13 cellular contexts compared by ENCODE assay signal in genomic region chr1:156667968-156668709, GRCh38. TPM values are rescaled to one million over a fixed set of nuclear protein-coding genes. Genes with fewer than 3 reads are reported as not detected.
A peak's percentile ranks its signal among the peaks of the same experiment; 100 is the strongest.
DNase-seq lines count a peak whose midpoint lies in the region; ATAC-seq and TF ChIP-seq lines count a peak whose summit lies in the region.
"Had no signal": no experiment of that assay in that cellular context is flagged by ENCODE, and none has a peak within 500 bp of the region (broad histone marks: within the 10 kb centered on the region; RNA-seq: fewer than 3 reads in every experiment).

No MANE protein-coding gene starts in this region.

- H2AFZ ChIP-seq in parathyroid adenoma: no peak overlapping the region

- peak; percentile 43 for DNase-seq in DMS53 (lab: John Stamatoyannopoulos, UW)
- no peak for DNase-seq in DMS53 treated with DMSO at 0.1 percent for 48 hours (lab: John Stamatoyannopoulos, UW; ENCODE audit: unreplicated experiment)
- no peak for DNase-seq in heart left ventricle
- no peak for DNase-seq in vagina (ENCODE audit: extremely low spot score in 2 of 2)
- DNase-seq in NCI-H2196 treated with DMSO at 0.1 percent for 48 hours (lab: John Stamatoyannopoulos, UW; ENCODE audit: unreplicated experiment): no peak
- DNase-seq in activated effector memory CD4-positive, alpha-beta T cell treated with anti-CD3 and anti-CD28 coated beads, Interleukin-2, amount 50 U/mL, for 16 hours: no peak
- no peak for DNase-seq in stimulated activated CD4-positive, alpha-beta T cell treated with anti-CD3 and anti-CD28 coated beads, Interleukin-12 subunit alpha, Interleukin-12 subunit beta, amount 100 ng/mL, for 4 hours
- DNase-seq: DND-41, Karpas-422 had no signal

- H3K4me1 ChIP-seq in heart left ventricle: peaks cover 53 to 100% (median 89%) of the 10 kb centered on the region in 12 donors
- H3K4me1 ChIP-seq in parathyroid adenoma: no peaks in the 10 kb centered on the region
- peaks cover 48% of the 10 kb centered on the region for H3K4me1 ChIP-seq in vagina

- WGBS in heart left ventricle, 4 donors: 43 to 65% (median 56%) methylated on average over 8 to 9 of the region's 9 CpGs

- intact Hi-C loops in heart left ventricle (cut with DNase I): loop anchor here in 4 of 10 donors (5.0 to 10.0 kb wide), 3 partner anchors 163 to 553 kb away; partner anchors contain the start of genes MEF2D (in 3 of the 4) and LMNA (in 1 of the 4)
- intact Hi-C loops in vagina (cut with DNase I): loop anchor here (5.0 kb wide), 1 partner anchor 46 kb away; no protein-coding TSS in a partner anchor

- no peak for TF ChIP-seq CTCF in heart left ventricle (IDR thresholded peaks at IDR 0.05)
- no peak for TF ChIP-seq CTCF in parathyroid adenoma (IDR thresholded peaks at IDR 0.05)
- TF ChIP-seq CTCF in vagina (IDR thresholded peaks at IDR 0.05): no peak

- peak in 3 of 4 donors; percentile 1 to 10 (median 2) for ATAC-seq in heart left ventricle
- ATAC-seq: mucosa of descending colon had no signal

- H3K4me2 ChIP-seq in parathyroid adenoma (ENCODE audit: low read length): no peak overlapping the region

- no peaks in the 10 kb centered on the region for H3K9me3 ChIP-seq in heart left ventricle
- no peaks in the 10 kb centered on the region for H3K9me3 ChIP-seq in parathyroid adenoma (ENCODE audit: control insufficient read depth, low read length)
- no peaks in the 10 kb centered on the region for H3K9me3 ChIP-seq in vagina
- H3K9me3 ChIP-seq: mucosa of descending colon had no signal

- no peak for TF ChIP-seq POLR2A in heart left ventricle (IDR thresholded peaks at IDR 0.05)
- TF ChIP-seq POLR2A in vagina (IDR thresholded peaks at IDR 0.05): no peak

- H3K36me3 ChIP-seq in heart left ventricle: peaks cover 0 to 32% (median 24%) of the 10 kb centered on the region in 9 donors
- no peaks in the 10 kb centered on the region for H3K36me3 ChIP-seq in parathyroid adenoma (ENCODE audit: control insufficient read depth, insufficient read depth, low read length)
- H3K36me3 ChIP-seq in vagina: no peaks in the 10 kb centered on the region

- H3K4me3 ChIP-seq in heart left ventricle (no peak overlapping the region), parathyroid adenoma (ENCODE audit: low read depth, low read length) (no peak overlapping the region), vagina (no peak overlapping the region)
- H3K4me3 ChIP-seq: mucosa of descending colon had no signal

- H3K27me3 ChIP-seq in heart left ventricle (no peaks in the 10 kb centered on the region), parathyroid adenoma (ENCODE audit: control insufficient read depth, insufficient read depth, low read length) (no peaks in the 10 kb centered on the region), vagina (no peaks in the 10 kb centered on the region)

- no peak overlapping the region for H3K9ac ChIP-seq in parathyroid adenoma

- no peaks in the 10 kb centered on the region for H3K79me2 ChIP-seq in parathyroid adenoma

- H3K27ac ChIP-seq in heart left ventricle: peak overlapping the region; percentile 90 to 99 (median 96)
- H3K27ac ChIP-seq in parathyroid adenoma: peak overlapping the region; percentile 65
- peak overlapping the region; percentile 85 for H3K27ac ChIP-seq in vagina
- H3K27ac ChIP-seq: 22Rv1 had no signal

RNA-seq across cellular contexts. Expression of gene NES, which starts 9.1 kb away (rescaled TPM):
- total RNA-seq in heart left ventricle: 100 to 1,000 TPM in 7 of 9 donors, 10 to 100 TPM in 2; 75.3 to 499 (median 158) TPM
- polyA plus RNA-seq in heart left ventricle: 100 to 1,000 TPM in 1 of 2 donors, 10 to 100 TPM in 1; 59.7 to 160 TPM
- 16.0 TPM for total RNA-seq in vagina
- total RNA-seq: activated CD8-positive, alpha-beta memory T cell treated with anti-CD3 and anti-CD28 coated beads for 36 hours had no signal

RNA-seq across cellular contexts. Expression of gene BCAN, which starts 26.2 kb away (rescaled TPM):
- under 1 TPM in 4 of 9 donors, not detected in 5; 0.09 to 0.27 (median 0.15) TPM for total RNA-seq in heart left ventricle
- polyA plus RNA-seq in heart left ventricle: under 1 TPM; 0.10 to 0.15 TPM
- 2.0 TPM for total RNA-seq in vagina
- total RNA-seq: activated CD8-positive, alpha-beta memory T cell treated with anti-CD3 and anti-CD28 coated beads for 36 hours had no signal

RNA-seq across cellular contexts. Expression of gene CRABP2, which starts 37.2 kb away (rescaled TPM):
- total RNA-seq in heart left ventricle (10 to 100 TPM in 1 of 9 donors, 1 to 10 TPM in 4, under 1 TPM in 1, not detected in 3; 0.80 to 11.4 (median 1.7) TPM), vagina (97.7 TPM)
- 1 to 10 TPM in 1 of 2 donors, under 1 TPM in 1; 0.46 to 1.5 TPM for polyA plus RNA-seq in heart left ventricle

RNA-seq across cellular contexts. Expression of gene HAPLN2, which starts 48.9 kb away (rescaled TPM):
- total RNA-seq in heart left ventricle (1 to 10 TPM in 4 of 9 donors, under 1 TPM in 5; 0.52 to 2.4 (median 0.95) TPM), vagina (not detected)
- 1 to 10 TPM; 1.2 to 3.0 TPM for polyA plus RNA-seq in heart left ventricle
- total RNA-seq: activated CD8-positive, alpha-beta memory T cell treated with anti-CD3 and anti-CD28 coated beads for 36 hours had no signal
